14 cellular contexts compared by ENCODE assay signal in genomic region chr5:109450129-109450877, GRCh38. TPM values are rescaled to one million over a fixed set of nuclear protein-coding genes. Genes with fewer than 3 reads are reported as not detected.
DNase-seq lines count a peak whose midpoint lies in the region; ATAC-seq, FAIRE-seq and TF ChIP-seq lines count a peak whose summit lies in the region.
"Had no signal": no experiment of that assay in that cellular context is flagged by ENCODE, and none has a peak within 500 bp of the region (broad histone marks: within the 10 kb centered on the region; RNA-seq: fewer than 3 reads in every experiment).

No MANE protein-coding gene starts in this region.

- H4K12ac ChIP-seq in trophoblast cell (ENCODE audit: low read depth, low read length): no peak overlapping the region

- H4K91ac ChIP-seq in trophoblast cell (ENCODE audit: low read depth, low read length): no peak overlapping the region

- H3K9ac ChIP-seq in K562 (ENCODE audit: insufficient read depth in 1 of 2, low read depth in 2 of 2, low read length in 2 of 2) (no peak overlapping the region; a peak in 1 of 4 replicates), trophoblast cell (ENCODE audit: low read length) (no peak overlapping the region)

- no peaks in the 10 kb centered on the region for H3K9me3 ChIP-seq in K562 (replicated peaks; ENCODE audit: control insufficient read depth, insufficient read depth, low read depth, low read length)
- no peaks in the 10 kb centered on the region for H3K9me3 ChIP-seq in trophoblast cell (ENCODE audit: insufficient read depth, low read depth, low read length)
- H3K9me3 ChIP-seq: upper lobe of right lung had no signal

- no peak overlapping the region for H2BK120ac ChIP-seq in trophoblast cell (ENCODE audit: insufficient read depth, low read length, poor library complexity)

- WGBS in K562 (ENCODE audit: insufficient coverage, low coverage, missing lambda C conversion rate): 14% methylated on average over 12 of the region's 12 CpGs
- WGBS in trophoblast cell (ENCODE audit: extremely low coverage, insufficient coverage, insufficient read length): no CpG with 5 or more reads among the region's 12 CpGs

- FAIRE-seq in K562 (lab: Jason Lieb, UNC): no peak

- no peak; a peak in 1 of 4 replicates for TF ChIP-seq RAD21 in K562 (CRISPR knock-in tag; conservative IDR thresholded peaks at IDR 0.05 in 1 of 2, IDR thresholded peaks at IDR 0.05 in 1 of 2)

- TF ChIP-seq POLR2A in K562 (conservative IDR thresholded peaks at IDR 0.05): no peak

- BruUV-seq in K562 (replicated peaks; lab: Mats Ljungman, UMichigan): no TSS peak

- 0 out of 2 replicates have a peak overlapping the region, but pooled peaks have one; percentile 2 for H3K4me3 ChIP-seq in K562
- H3K4me3 ChIP-seq in trophoblast cell (ENCODE audit: low read depth, low read length): no peak overlapping the region
- H3K4me3 ChIP-seq: upper lobe of right lung had no signal

- ATAC-seq in GM19351 (IDR thresholded peaks at IDR 0.05; ENCODE audit: unreplicated experiment) (peak; percentile 70), HG03342 (IDR thresholded peaks at IDR 0.05; ENCODE audit: unreplicated experiment) (peak; percentile 64), K562 (peak; percentile 22; the same call in 1 of the 3 replicates), GM19467 (IDR thresholded peaks at IDR 0.05; ENCODE audit: unreplicated experiment) (no peak), HG03378 (IDR thresholded peaks at IDR 0.05; ENCODE audit: unreplicated experiment) (no peak)
- ATAC-seq: T-cell, upper lobe of right lung had no signal

- intact Hi-C loops in K562 (cut with micrococcal nuclease): no loop called here

- no peak overlapping the region for H3K23ac ChIP-seq in trophoblast cell (ENCODE audit: low read length)

- H4K8ac ChIP-seq in trophoblast cell (ENCODE audit: low read depth, low read length): no peak overlapping the region

- peak overlapping the region; percentile 43 for H3K4me2 ChIP-seq in K562 (ENCODE audit: insufficient read depth, low read length)
- peak overlapping the region; percentile 43 for H3K4me2 ChIP-seq in trophoblast cell (ENCODE audit: low read length)

- H2BK12ac ChIP-seq in trophoblast cell (ENCODE audit: low read length): no peak overlapping the region

- TF ChIP-seq CTCF in K562 (IDR thresholded peaks at IDR 0.05 in 2 of 3, conservative IDR thresholded peaks at IDR 0.05 in 1 of 3; ENCODE audit: insufficient read depth in 2 of 3, low read depth in 1 of 3, low read length in 3 of 3): no peak

- H3K4ac ChIP-seq in trophoblast cell (ENCODE audit: low read depth, low read length): no peak overlapping the region

- no peak overlapping the region for H3K18ac ChIP-seq in trophoblast cell (ENCODE audit: low read length)

- no peak overlapping the region for H2BK5ac ChIP-seq in trophoblast cell (ENCODE audit: low read depth, low read length, poor library complexity)

- peaks cover 2% of the 10 kb centered on the region for H3K79me1 ChIP-seq in trophoblast cell (ENCODE audit: low read length)

- no peak overlapping the region for H2AK5ac ChIP-seq in trophoblast cell (ENCODE audit: low read length)

- H3K27ac ChIP-seq in K562 (ENCODE audit: extremely low read depth, low read depth, low read length) (no peak overlapping the region), trophoblast cell (ENCODE audit: low read depth, low read length) (no peak overlapping the region)
- H3K27ac ChIP-seq: upper lobe of right lung had no signal

- H3K36me3 ChIP-seq in K562 (ENCODE audit: control insufficient read depth, insufficient read depth, low read length): no peaks in the 10 kb centered on the region
- no peaks in the 10 kb centered on the region for H3K36me3 ChIP-seq in trophoblast cell (ENCODE audit: control insufficient read depth in 1 of 2, insufficient read depth in 2 of 2, low read length in 2 of 2)
- H3K36me3 ChIP-seq: upper lobe of right lung had no signal

- no peak overlapping the region for H3K14ac ChIP-seq in trophoblast cell (ENCODE audit: low read length)

- H3K27me3 ChIP-seq in K562 (ENCODE audit: control insufficient read depth in 2 of 2, insufficient read depth in 2 of 2, low read length in 2 of 2) (no peaks in the 10 kb centered on the region), trophoblast cell (ENCODE audit: insufficient read depth, low read length) (no peaks in the 10 kb centered on the region)
- H3K27me3 ChIP-seq: upper lobe of right lung had no signal

- H4K20me1 ChIP-seq in K562 (replicated peaks; ENCODE audit: control insufficient read depth, insufficient read depth, low read length): no peaks in the 10 kb centered on the region

- peak in 1 of 4 experiments; percentile 21 for DNase-seq in K562 (ENCODE audit: extremely low read depth in 1 of 4, low spot score in 3 of 4)
- DNase-seq in trophoblast cell: no peak
- DNase-seq in NCI-H446 (lab: John Stamatoyannopoulos, UW): no peak
- DNase-seq: activated naive CD8-positive, alpha-beta T cell treated with anti-CD3 and anti-CD28 coated beads, Interleukin-2, amount 10 ng/mL, durations not matched to agents 7 days and 5 days; central memory CD4-positive, alpha-beta T cell; NCI-H1436; stimulated activated CD4-positive, alpha-beta T cell treated with anti-CD3 and anti-CD28 coated beads, Interleukin-1b, Interleukin-23, amount 100 ng/mL, for 48 hours; stimulated activated CD8-positive, alpha-beta memory T cell treated with anti-CD3 and anti-CD28 coated beads, Interleukin-4, amount 100 ng/mL, for 48 hours; T-cell; upper lobe of right lung had no signal

- H2AFZ ChIP-seq in K562 (ENCODE audit: low read depth, low read length) (peak overlapping the region; percentile 70), trophoblast cell (ENCODE audit: insufficient read depth, low read length, poor library complexity) (peak overlapping the region; percentile 63)

- H3K79me2 ChIP-seq in K562 (ENCODE audit: control insufficient read depth, insufficient read depth, low read length): no peaks in the 10 kb centered on the region
- no peaks in the 10 kb centered on the region for H3K79me2 ChIP-seq in trophoblast cell (ENCODE audit: control insufficient read depth, insufficient read depth, low read length, poor library complexity)

- H3K9me1 ChIP-seq in K562 (ENCODE audit: control insufficient read depth, insufficient read depth, low read length): no peaks in the 10 kb centered on the region

- TF ChIP-seq EP300 in K562 (IDR thresholded peaks at IDR 0.05; ENCODE audit: low read length): no peak

- CTCF ChIA-PET in K562 (lab: Yijun Ruan, JAX; ENCODE audit: low intra/inter-chr PET ratio): no interaction called here

- in situ Hi-C loops in K562 (cut with MboI): no loop called here

- H3K4me1 ChIP-seq in K562 (replicated peaks in 1 of 2; ENCODE audit: control insufficient read depth in 2 of 2, insufficient read depth in 2 of 2, low read length in 2 of 2): 0 out of 5 replicates have a peak, but pooled peaks cover 0 to 3% of the 10 kb centered on the region in 2 experiments
- peaks cover 4 to 6% of the 10 kb centered on the region in 2 experiments for H3K4me1 ChIP-seq in trophoblast cell (ENCODE audit: control insufficient read depth in 1 of 2, insufficient read depth in 2 of 2, low read length in 2 of 2)

- POLR2A ChIA-PET in K562 (lab: Yijun Ruan, JAX): interaction anchor here (1.1 kb wide), 1 partner anchor 40 kb away, joined by 3 read pairs; no protein-coding TSS in a partner anchor

TF ChIP-seq in K562, 482 proteins besides CTCF, POLR2A, EP300 and RAD21 (continues in another document):
- TF ChIP-seq ZNF77 (CRISPR knock-in tag; IDR thresholded peaks at IDR 0.05): no peak
- no peak for TF ChIP-seq E2F8 (IDR thresholded peaks at IDR 0.05; ENCODE audit: low read depth, partially characterized antibody)
- TF ChIP-seq NFIX (CRISPR knock-in tag; IDR thresholded peaks at IDR 0.05; ENCODE audit: low read depth): no peak

RNA-seq across cellular contexts. Expression of gene PJA2, which starts 40.5 kb away (rescaled TPM):
- total RNA-seq in K562 (2011; cell fraction: chromatin; rRNA removed; ENCODE audit: low replicate concordance): 17.3 and 73.8 TPM in 2 replicates
- 9.3 and 12.9 TPM in 2 replicates for total RNA-seq in K562 (2011; cell fraction: nucleolus; rRNA removed)
- 29.8 and 44.4 TPM in 2 replicates for total RNA-seq in K562 (2011; cell fraction: nucleoplasm; rRNA removed)
- total RNA-seq in K562 (2014; rRNA removed): 25.1 and 26.4 TPM in 2 replicates
- 56.7 and 63.5 TPM in 2 replicates for total RNA-seq in K562 (2014; rRNA removed; fragmentation: Illumina TruSeq; extraction: Trizol)
- 48.8 and 52.1 TPM in 2 replicates for total RNA-seq in K562 (2015; rRNA removed; fragmentation: Illumina TruSeq; extraction: Trizol)
- 43.1 and 43.7 TPM in 2 replicates for total RNA-seq in K562 (2021)
- 69.6 and 82.1 TPM in 2 replicates for polyA plus RNA-seq in K562 (2011; rRNA removed)
- 16.4 and 39.3 TPM in 2 replicates for polyA plus RNA-seq in K562 (2011; cell fraction: cytosol; rRNA removed)
- 14.9 and 24.4 TPM in 2 replicates for polyA plus RNA-seq in K562 (2011; cell fraction: nucleus; rRNA removed)
- polyA plus RNA-seq in K562 (2012): 44.5 and 46.7 TPM in 2 replicates
- polyA plus RNA-seq in K562 (2014; fragmentation: Illumina TruSeq; extraction: Trizol): 50.2 and 53.2 TPM in 2 replicates
- polyA plus RNA-seq in K562 (2014; fragmentation: Nextera tagmentation; extraction: Ambion mirVana): 10 to 100 TPM; 31.2 to 50.1 TPM
- 33.9 TPM in 2 replicates for polyA plus RNA-seq in K562 (2014; rRNA removed)
- polyA minus RNA-seq in K562 (2011; rRNA and poly(A)+ RNA removed): 150 and 167 TPM in 2 replicates
- polyA minus RNA-seq in K562 (2011; cell fraction: cytosol; rRNA and poly(A)+ RNA removed): 39.3 and 47.3 TPM in 2 replicates
- polyA minus RNA-seq in K562 (2011; cell fraction: nucleus; rRNA and poly(A)+ RNA removed): 21.4 and 44.0 TPM in 2 replicates
- 50.7 and 53.9 TPM in 2 replicates for polyA plus RNA-seq in trophoblast cell (2013)

Comparison
In these comparisons a context has a peak if more than half of its experiments do, and no peak if none do; other contexts are left out.
1. ATAC-seq: peak in GM19351 (single experiment), HG03342 (single experiment) and K562 (single experiment); none in GM19467 (single experiment) and HG03378 (single experiment).